ENCODE assay signal across 9 cellular contexts in genomic region chr15:26772588-26773484, GRCh38.
DNase-seq lines count a peak whose midpoint lies in the region; ATAC-seq, FAIRE-seq and TF ChIP-seq lines count a peak whose summit lies in the region.
"Had no signal": no experiment of that assay in that cellular context is flagged by ENCODE, and none has a peak within 500 bp of the region (broad histone marks: within the 10 kb centered on the region; RNA-seq: fewer than 3 reads in every experiment).

Gene GABRB3 (minus strand): TSS chr15:26773066.

- H3K27me3 ChIP-seq in parathyroid adenoma (ENCODE audit: control insufficient read depth, insufficient read depth, low read length), result no peaks in the 10 kb centered on the region

- no peaks in the 10 kb centered on the region for H3K9me3 ChIP-seq in parathyroid adenoma (ENCODE audit: control insufficient read depth, low read length)

- in situ Hi-C loops in ACHN (cut with HindIII; ENCODE audit: low pct_ligation_motif_present, low pct_unique_long_range_greater_than_20kb, low sequenced_read_pairs), result no loop called here

- no peak within 1 kb of the TSS for H3K27ac ChIP-seq in parathyroid adenoma

- H2AFZ ChIP-seq in parathyroid adenoma, result peak within 1 kb of the TSS; percentile 64

- H3K9ac ChIP-seq in parathyroid adenoma, result peak within 1 kb of the TSS; percentile 19

- no peak for ATAC-seq in GM18519 (IDR thresholded peaks at IDR 0.05; ENCODE audit: low FRiP score, unreplicated experiment)
- no peak for ATAC-seq in GM21360 (IDR thresholded peaks at IDR 0.05; ENCODE audit: unreplicated experiment)

- H3K4me1 ChIP-seq in parathyroid adenoma, result no peaks in the 10 kb centered on the region

- peak within 1 kb of the TSS; percentile 25 for H3K4me3 ChIP-seq in parathyroid adenoma (ENCODE audit: low read depth, low read length)

- no peak for FAIRE-seq in GM19239 (lab: Jason Lieb, UNC)
- FAIRE-seq: colon had no signal

- no peak for TF ChIP-seq CTCF in parathyroid adenoma (IDR thresholded peaks at IDR 0.05)

- DNase-seq in GM19239 (ENCODE audit: insufficient read length, low spot score) (peak; percentile 9), NCI-H774 (lab: John Stamatoyannopoulos, UW) (peak; percentile 45), globus pallidus (ENCODE audit: low spot score) (peak; percentile 45), foreskin melanocyte (no peak), ACHN (no peak)

- H3K79me2 ChIP-seq in parathyroid adenoma, result no peaks in the 10 kb centered on the region

- no peaks in the 10 kb centered on the region for H3K36me3 ChIP-seq in parathyroid adenoma (ENCODE audit: control insufficient read depth, insufficient read depth, low read length)

- peak within 1 kb of the TSS; percentile 69 for H3K4me2 ChIP-seq in parathyroid adenoma (ENCODE audit: low read length)

Comparison
In these comparisons a context has a peak if more than half of its experiments do, and no peak if none do; other contexts are left out.
1. DNase-seq: peak in GM19239 (single experiment), NCI-H774 (single experiment) and globus pallidus (single experiment); none in foreskin melanocyte (single experiment) and ACHN (single experiment).